11 cellular contexts compared by ENCODE assay signal in genomic region chr12:68786929-68787328, GRCh38. TPM values are rescaled to one million over a fixed set of nuclear protein-coding genes. Genes with fewer than 3 reads are reported as not detected.
A peak's percentile ranks its signal among the peaks of the same experiment; 100 is the strongest.
DNase-seq lines count a peak whose midpoint lies in the region; ATAC-seq and TF ChIP-seq lines count a peak whose summit lies in the region.
"Had no signal": no experiment of that assay in that cellular context is flagged by ENCODE, and none has a peak within 500 bp of the region (broad histone marks: within the 10 kb centered on the region; RNA-seq: fewer than 3 reads in every experiment).

No MANE protein-coding gene starts in this region.

- no peak overlapping the region for H3K4me3 Mint-ChIP-seq in activated CD4-positive, alpha-beta memory T cell treated with anti-CD3 and anti-CD28 coated beads for 36 hours
- H3K4me3 Mint-ChIP-seq: CD4-positive, alpha-beta T cell had no signal

- CTCF ChIA-PET in activated CD4-positive, alpha-beta memory T cell treated with anti-CD3 and anti-CD28 coated beads for 36 hours (lab: Charles Lee): no interaction called here

- ATAC-seq in left lung (peak; percentile 33), HG02610 (IDR thresholded peaks at IDR 0.05; ENCODE audit: unreplicated experiment) (no peak)

- H3K4me3 ChIP-seq in HFF-Myc (replicated peaks; ENCODE audit: low read depth, low read length): no peak overlapping the region
- no peak overlapping the region for H3K4me3 ChIP-seq in WERI-Rb-1 (ENCODE audit: low read depth, low read length)
- H3K4me3 ChIP-seq in left lung: no peak overlapping the region
- H3K4me3 ChIP-seq: SJSA1 had no signal

- no peaks in the 10 kb centered on the region for H3K36me3 ChIP-seq in WERI-Rb-1
- H3K36me3 ChIP-seq in left lung: no peaks in the 10 kb centered on the region
- H3K36me3 ChIP-seq: SJSA1 had no signal

- H3K27me3 ChIP-seq in WERI-Rb-1 (ENCODE audit: insufficient read depth, low read depth, severe bottlenecking): no peaks in the 10 kb centered on the region
- no peaks in the 10 kb centered on the region for H3K27me3 ChIP-seq in left lung

- no peaks in the 10 kb centered on the region for H3K9me3 ChIP-seq in WERI-Rb-1 (ENCODE audit: severe bottlenecking)
- no peaks in the 10 kb centered on the region for H3K9me3 ChIP-seq in left lung
- H3K9me3 ChIP-seq: SJSA1 had no signal

- TF ChIP-seq CTCF in 22Rv1 (IDR thresholded peaks at IDR 0.05): 0 out of 2 replicates have a peak, but pooled peaks have one; percentile 14
- TF ChIP-seq CTCF in HFF-Myc (IDR thresholded peaks at IDR 0.05; ENCODE audit: low read depth, low read length, missing control alignments): peak; percentile 13
- TF ChIP-seq CTCF in WERI-Rb-1 (IDR thresholded peaks at IDR 0.05; ENCODE audit: low read depth, low read length): no peak
- TF ChIP-seq CTCF in left lung (IDR thresholded peaks at IDR 0.05): no peak

- H3K9me3 Mint-ChIP-seq in activated CD4-positive, alpha-beta memory T cell treated with anti-CD3 and anti-CD28 coated beads for 36 hours: no peaks in the 10 kb centered on the region
- H3K9me3 Mint-ChIP-seq: CD4-positive, alpha-beta T cell had no signal

- H3K27me3 Mint-ChIP-seq in activated CD4-positive, alpha-beta memory T cell treated with anti-CD3 and anti-CD28 coated beads for 36 hours: no peaks in the 10 kb centered on the region
- H3K27me3 Mint-ChIP-seq: CD4-positive, alpha-beta T cell had no signal

- H3K27ac Mint-ChIP-seq in activated CD4-positive, alpha-beta memory T cell treated with anti-CD3 and anti-CD28 coated beads for 36 hours: no peak overlapping the region
- H3K27ac Mint-ChIP-seq: CD4-positive, alpha-beta T cell had no signal

- no peak for DNase-seq in HFF-Myc (ENCODE audit: extremely low read depth, low read depth)
- DNase-seq in WERI-Rb-1: no peak
- DNase-seq in left lung: no peak
- DNase-seq in activated CD4-positive, alpha-beta memory T cell treated with anti-CD3 and anti-CD28 coated beads for 36 hours: no peak
- no peak for DNase-seq in SK-N-DZ (ENCODE audit: low spot score)
- DNase-seq in activated effector memory CD4-positive, alpha-beta T cell treated with anti-CD3 and anti-CD28 coated beads, Interleukin-2, amount 50 U/mL, for 16 hours: no peak
- DNase-seq: activated gamma-delta T cell; CD4-positive, alpha-beta T cell had no signal

- intact Hi-C loops in left lung (cut with DNase I): no loop called here
- intact Hi-C loops in activated CD4-positive, alpha-beta memory T cell treated with anti-CD3 and anti-CD28 coated beads for 36 hours (cut with micrococcal nuclease): no loop called here

- POLR2A ChIA-PET in activated CD4-positive, alpha-beta memory T cell treated with anti-CD3 and anti-CD28 coated beads for 36 hours (lab: Charles Lee): no interaction called here

- no peak overlapping the region for H3K27ac ChIP-seq in 22Rv1
- H3K27ac ChIP-seq in WERI-Rb-1: peak overlapping the region; percentile 40; the same call in 1 of the 2 replicates
- peak overlapping the region; percentile 60 to 85 for H3K27ac ChIP-seq in left lung
- H3K27ac ChIP-seq: SJSA1 had no signal

- H3K36me3 Mint-ChIP-seq in activated CD4-positive, alpha-beta memory T cell treated with anti-CD3 and anti-CD28 coated beads for 36 hours: no peaks in the 10 kb centered on the region

- H3K4me1 Mint-ChIP-seq in activated CD4-positive, alpha-beta memory T cell treated with anti-CD3 and anti-CD28 coated beads for 36 hours (ENCODE audit: low read depth): no peaks in the 10 kb centered on the region

- H3K4me1 ChIP-seq in left lung: peaks cover 0 to 53% of the 10 kb centered on the region in 2 donors

RNA-seq across cellular contexts. Expression of gene MDM2, which starts 21.0 kb away (rescaled TPM):
- total RNA-seq in left lung: 100 to 1,000 TPM; 136 to 174 TPM
- total RNA-seq in activated CD4-positive, alpha-beta memory T cell treated with anti-CD3 and anti-CD28 coated beads for 36 hours: 100 to 1,000 TPM; 125 to 136 TPM
- 23.7 and 34.1 TPM in 2 replicates for polyA plus RNA-seq in SK-N-DZ (2014; cell fraction: cytosol; rRNA removed)
- polyA plus RNA-seq in SK-N-DZ (2014; cell fraction: nucleus; rRNA removed): 15.9 and 18.8 TPM in 2 replicates

RNA-seq across cellular contexts. Expression of gene SLC35E3, which starts 41.0 kb away (rescaled TPM):
- total RNA-seq in left lung: 10 to 100 TPM in 1 of 2 donors, 1 to 10 TPM in 1; 6.3 to 12.3 TPM
- 1 to 10 TPM; 4.1 to 5.3 TPM for total RNA-seq in activated CD4-positive, alpha-beta memory T cell treated with anti-CD3 and anti-CD28 coated beads for 36 hours
- polyA plus RNA-seq in SK-N-DZ (2014; cell fraction: cytosol; rRNA removed): 3.1 and 5.0 TPM in 2 replicates
- polyA plus RNA-seq in SK-N-DZ (2014; cell fraction: nucleus; rRNA removed): 6.8 and 20.8 TPM in 2 replicates

Comparison
In these comparisons a context has a peak if more than half of its experiments do, and no peak if none do; other contexts are left out.
1. CTCF ChIP-seq: peak in 22Rv1 (single experiment) and HFF-Myc (single experiment); none in WERI-Rb-1 (single experiment) and left lung (0 of 2).